ENCODE assay signal across 8 cellular contexts in the genomic region with DNA sequence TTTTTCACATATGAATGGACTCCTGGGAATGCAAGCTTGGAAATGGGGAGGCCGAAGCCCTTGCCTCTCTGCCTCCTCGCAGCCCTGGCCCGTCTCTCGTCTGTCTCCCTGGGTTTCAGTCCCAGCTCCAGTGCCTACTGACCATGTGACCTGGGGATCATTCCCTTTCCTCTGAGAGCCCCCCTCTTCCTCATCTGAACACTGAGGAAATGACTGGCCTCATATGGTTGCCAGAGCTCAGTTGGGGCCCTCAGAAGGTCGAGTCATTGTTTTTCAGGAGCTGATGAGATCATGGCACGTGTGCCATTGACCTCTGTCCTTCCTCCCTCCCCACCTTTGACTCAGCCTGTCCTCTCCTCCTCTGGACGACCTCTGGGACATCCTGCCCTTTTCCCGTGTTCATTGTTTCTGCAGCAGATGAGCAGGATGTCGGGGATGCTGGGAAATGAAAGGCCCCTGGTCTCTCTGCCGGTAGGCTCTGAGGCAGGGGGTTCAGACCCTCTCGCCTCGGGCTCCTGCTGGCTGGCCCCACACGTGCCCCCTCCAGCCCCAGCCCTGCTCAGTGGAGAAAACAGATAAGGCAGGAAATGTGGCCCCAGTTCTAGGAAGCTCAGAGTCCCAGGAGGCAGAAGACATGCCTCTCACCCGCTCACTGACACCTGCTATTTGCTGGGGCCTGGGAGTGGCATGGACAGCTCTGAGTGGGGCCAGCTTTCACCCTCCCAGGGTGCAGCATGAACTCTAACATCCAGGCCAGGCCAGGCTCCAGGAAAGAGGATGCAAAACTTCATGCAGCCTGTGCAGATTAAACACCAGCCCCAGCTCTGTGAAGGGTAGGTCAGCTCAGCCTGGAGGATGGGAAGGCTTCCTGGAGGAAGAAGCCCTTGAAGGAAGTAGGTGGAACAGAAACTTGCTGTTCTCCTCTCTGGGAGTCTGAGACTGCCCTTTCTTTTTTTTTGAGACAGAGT. TPM values are rescaled to one million over a fixed set of nuclear protein-coding genes. Genes with fewer than 3 reads are reported as not detected.
DNase-seq lines count a peak whose midpoint lies in the region; ATAC-seq and TF ChIP-seq lines count a peak whose summit lies in the region.

No MANE protein-coding gene starts in this region.

- peak overlapping the region; percentile 74 for H3K27ac Mint-ChIP-seq in activated CD8-positive, alpha-beta memory T cell treated with anti-CD3 and anti-CD28 coated beads, Interleukin-2, amount 10 ng/mL, durations not matched to agents 7 days and 5 days
- peak overlapping the region; percentile 80 for H3K27ac Mint-ChIP-seq in activated T-helper 17 cell treated with anti-CD3 and anti-CD28 coated beads, Interleukin-2, amount 50 U/mL, for 72 hours
- H3K27ac Mint-ChIP-seq in mesothelial cell of epicardium = no peak overlapping the region

- H3K4me3 ChIP-seq in upper lobe of right lung = no peak overlapping the region

- no peak overlapping the region for H3K4me3 Mint-ChIP-seq in activated CD8-positive, alpha-beta memory T cell treated with anti-CD3 and anti-CD28 coated beads, Interleukin-2, amount 10 ng/mL, durations not matched to agents 7 days and 5 days
- H3K4me3 Mint-ChIP-seq in activated T-helper 17 cell treated with anti-CD3 and anti-CD28 coated beads, Interleukin-2, amount 50 U/mL, for 72 hours = peak overlapping the region; percentile 47
- H3K4me3 Mint-ChIP-seq in mesothelial cell of epicardium = no peak overlapping the region

- H3K4me1 Mint-ChIP-seq in activated CD8-positive, alpha-beta memory T cell treated with anti-CD3 and anti-CD28 coated beads, Interleukin-2, amount 10 ng/mL, durations not matched to agents 7 days and 5 days = peaks cover 20% of the 10 kb centered on the region
- peaks cover 11% of the 10 kb centered on the region for H3K4me1 Mint-ChIP-seq in activated T-helper 17 cell treated with anti-CD3 and anti-CD28 coated beads, Interleukin-2, amount 50 U/mL, for 72 hours
- no peaks in the 10 kb centered on the region for H3K4me1 Mint-ChIP-seq in mesothelial cell of epicardium

- no peaks in the 10 kb centered on the region for H3K9me3 Mint-ChIP-seq in activated CD8-positive, alpha-beta memory T cell treated with anti-CD3 and anti-CD28 coated beads, Interleukin-2, amount 10 ng/mL, durations not matched to agents 7 days and 5 days (ENCODE audit: low read depth)
- H3K9me3 Mint-ChIP-seq in activated T-helper 17 cell treated with anti-CD3 and anti-CD28 coated beads, Interleukin-2, amount 50 U/mL, for 72 hours = no peaks in the 10 kb centered on the region
- H3K9me3 Mint-ChIP-seq in mesothelial cell of epicardium = no peaks in the 10 kb centered on the region

- intact Hi-C loops in upper lobe of right lung (cut with DNase I) = no loop called here

- peaks cover 11% of the 10 kb centered on the region for H3K4me1 ChIP-seq in upper lobe of right lung

- no peaks in the 10 kb centered on the region for H3K9me3 ChIP-seq in upper lobe of right lung

- no peaks in the 10 kb centered on the region for H3K36me3 ChIP-seq in upper lobe of right lung

- TF ChIP-seq CTCF in upper lobe of right lung (IDR thresholded peaks at IDR 0.05) (no peak), mesothelial cell of epicardium (IDR thresholded peaks at IDR 0.05; ENCODE audit: unreplicated experiment) (no peak)

- peak overlapping the region; percentile 74 for H3K27ac ChIP-seq in upper lobe of right lung

- CTCF ChIA-PET in activated CD8-positive, alpha-beta memory T cell treated with anti-CD3 and anti-CD28 coated beads, Interleukin-2, amount 10 ng/mL, durations not matched to agents 7 days and 5 days (lab: Charles Lee) = interaction anchor here (0.6 to 2.5 kb wide), 11 partner anchors 8 to 362 kb away, joined by 3 to 10 read pairs (median 3); partner anchors contain the start of gene PPP1R35

- no peaks in the 10 kb centered on the region for H3K27me3 Mint-ChIP-seq in activated CD8-positive, alpha-beta memory T cell treated with anti-CD3 and anti-CD28 coated beads, Interleukin-2, amount 10 ng/mL, durations not matched to agents 7 days and 5 days
- H3K27me3 Mint-ChIP-seq in activated T-helper 17 cell treated with anti-CD3 and anti-CD28 coated beads, Interleukin-2, amount 50 U/mL, for 72 hours = no peaks in the 10 kb centered on the region
- no peaks in the 10 kb centered on the region for H3K27me3 Mint-ChIP-seq in mesothelial cell of epicardium (ENCODE audit: low read depth)

- peak; percentile 63 for ATAC-seq in activated CD8-positive, alpha-beta memory T cell treated with anti-CD3 and anti-CD28 coated beads, Interleukin-2, amount 10 ng/mL, durations not matched to agents 7 days and 5 days
- ATAC-seq in activated T-helper 17 cell treated with anti-CD3 and anti-CD28 coated beads, Interleukin-2, amount 50 U/mL, for 72 hours (replicated peaks) = peak; percentile 85
- ATAC-seq in upper lobe of right lung = peak; percentile 77

- DNase-seq in activated CD8-positive, alpha-beta memory T cell treated with anti-CD3 and anti-CD28 coated beads, Interleukin-2, amount 10 ng/mL, durations not matched to agents 7 days and 5 days = no peak
- DNase-seq in activated CD8-positive, alpha-beta memory T cell treated with anti-CD3 and anti-CD28 coated beads, Interleukin-2, amount 50 U/mL, for 4 hours = no peak
- DNase-seq in kidney glomerular epithelial cell (lab: John Stamatoyannopoulos, UW) (peak; percentile 27), upper lobe of right lung (peak; percentile 52), NCI-H1105 (lab: John Stamatoyannopoulos, UW) (no peak), NCI-H2107 (lab: John Stamatoyannopoulos, UW) (no peak), mesothelial cell of epicardium (ENCODE audit: low spot score in 2 of 2, unreplicated experiment in 2 of 2) (no peak)

- no peaks in the 10 kb centered on the region for H3K36me3 Mint-ChIP-seq in activated CD8-positive, alpha-beta memory T cell treated with anti-CD3 and anti-CD28 coated beads, Interleukin-2, amount 10 ng/mL, durations not matched to agents 7 days and 5 days
- H3K36me3 Mint-ChIP-seq in activated T-helper 17 cell treated with anti-CD3 and anti-CD28 coated beads, Interleukin-2, amount 50 U/mL, for 72 hours (ENCODE audit: low read depth) = no peaks in the 10 kb centered on the region
- H3K36me3 Mint-ChIP-seq in mesothelial cell of epicardium = no peaks in the 10 kb centered on the region

- no peaks in the 10 kb centered on the region for H3K27me3 ChIP-seq in upper lobe of right lung

RNA-seq across cellular contexts. Expression of gene PPP1R35, which starts 8.3 kb away (rescaled TPM):
- 100 to 1,000 TPM in 1 of 2 experiments, 10 to 100 TPM in 1; 77.6 to 101 TPM for total RNA-seq in activated CD8-positive, alpha-beta memory T cell treated with anti-CD3 and anti-CD28 coated beads, Interleukin-2, amount 10 ng/mL, durations not matched to agents 7 days and 5 days
- total RNA-seq in activated T-helper 17 cell treated with anti-CD3 and anti-CD28 coated beads, Interleukin-2, amount 50 U/mL, for 72 hours = 10 to 100 TPM; 51.2 to 63.6 TPM
- total RNA-seq in upper lobe of right lung (24.7 TPM), mesothelial cell of epicardium (25.7 to 29.3 TPM (median 26.6 TPM) in 3 replicates)

RNA-seq across cellular contexts. Expression of gene MEPCE, which starts 15.0 kb away (rescaled TPM):
- total RNA-seq in activated CD8-positive, alpha-beta memory T cell treated with anti-CD3 and anti-CD28 coated beads, Interleukin-2, amount 10 ng/mL, durations not matched to agents 7 days and 5 days = 10 to 100 TPM; 42.4 to 50.2 TPM
- 10 to 100 TPM; 59.5 to 65.2 TPM for total RNA-seq in activated T-helper 17 cell treated with anti-CD3 and anti-CD28 coated beads, Interleukin-2, amount 50 U/mL, for 72 hours
- 36.3 TPM for total RNA-seq in upper lobe of right lung
- total RNA-seq in mesothelial cell of epicardium = 34.7 to 38.5 TPM (median 38.4 TPM) in 3 replicates

RNA-seq across cellular contexts. Expression of gene ZCWPW1, which starts 16.1 kb away (rescaled TPM):
- total RNA-seq in activated CD8-positive, alpha-beta memory T cell treated with anti-CD3 and anti-CD28 coated beads, Interleukin-2, amount 10 ng/mL, durations not matched to agents 7 days and 5 days = 1 to 10 TPM; 2.6 to 3.3 TPM
- 1 to 10 TPM; 3.1 to 3.8 TPM for total RNA-seq in activated T-helper 17 cell treated with anti-CD3 and anti-CD28 coated beads, Interleukin-2, amount 50 U/mL, for 72 hours
- total RNA-seq in upper lobe of right lung (4.8 TPM), mesothelial cell of epicardium (3.4 to 6.1 TPM (median 4.3 TPM) in 3 replicates)

RNA-seq across cellular contexts. Expression of gene SPACDR, which starts 19.5 kb away (rescaled TPM):
- total RNA-seq in activated CD8-positive, alpha-beta memory T cell treated with anti-CD3 and anti-CD28 coated beads, Interleukin-2, amount 10 ng/mL, durations not matched to agents 7 days and 5 days = 1 to 10 TPM; 3.8 to 5.0 TPM
- 10 to 100 TPM in 1 of 2 donors, 1 to 10 TPM in 1; 3.3 to 17.3 TPM for total RNA-seq in activated T-helper 17 cell treated with anti-CD3 and anti-CD28 coated beads, Interleukin-2, amount 50 U/mL, for 72 hours
- total RNA-seq in upper lobe of right lung = 1.8 TPM
- total RNA-seq in mesothelial cell of epicardium = 2.0 to 3.6 TPM (median 3.3 TPM) in 3 replicates

RNA-seq across cellular contexts. Expression of gene TSC22D4, which starts 34.4 kb away (rescaled TPM):
- total RNA-seq in activated CD8-positive, alpha-beta memory T cell treated with anti-CD3 and anti-CD28 coated beads, Interleukin-2, amount 10 ng/mL, durations not matched to agents 7 days and 5 days = 100 to 1,000 TPM; 128 to 144 TPM
- 100 to 1,000 TPM in 1 of 2 donors, 10 to 100 TPM in 1; 88.5 to 163 TPM for total RNA-seq in activated T-helper 17 cell treated with anti-CD3 and anti-CD28 coated beads, Interleukin-2, amount 50 U/mL, for 72 hours
- 51.8 TPM for total RNA-seq in upper lobe of right lung
- 50.5 to 52.7 TPM (median 52.4 TPM) in 3 replicates for total RNA-seq in mesothelial cell of epicardium

Comparison
In these comparisons a context has a peak if more than half of its experiments do, and no peak if none do; other contexts are left out.
1. DNase-seq: peak in kidney glomerular epithelial cell (single experiment) and upper lobe of right lung (single experiment); none in activated CD8-positive, alpha-beta memory T cell treated with anti-CD3 and anti-CD28 coated beads, Interleukin-2, amount 10 ng/mL, durations not matched to agents 7 days and 5 days (single experiment), activated CD8-positive, alpha-beta memory T cell treated with anti-CD3 and anti-CD28 coated beads, Interleukin-2, amount 50 U/mL, for 4 hours (single experiment), NCI-H1105 (single experiment), NCI-H2107 (single experiment) and mesothelial cell of epicardium (0 of 2).
2. Peak in every context shown above with its lines, with median percentiles within 50 percentile points of each other: ATAC-seq.